ENCODE assay signal across 24 cellular contexts in genomic region chr20:17376031-17376430, GRCh38.
"Had no signal": no experiment of that assay in that cellular context is flagged by ENCODE, and none has a peak within 500 bp of the region (broad histone marks: within the 10 kb centered on the region; RNA-seq: fewer than 3 reads in every experiment).

No MANE protein-coding gene starts in this region.

- H3K36me3 ChIP-seq: esophagus squamous epithelium, gastrocnemius medialis, heart right ventricle, left lung, lower lobe of right lung had no signal

- H3K27me3 ChIP-seq: dorsolateral prefrontal cortex, esophagus squamous epithelium, gastrocnemius medialis, left lung had no signal

- H3K4me3 ChIP-seq: coronary artery, dorsolateral prefrontal cortex, esophagus squamous epithelium, gastrocnemius medialis, heart right ventricle, left lung, lower lobe of right lung, mucosa of descending colon had no signal

- H3K9me3 ChIP-seq: esophagus squamous epithelium, gastrocnemius medialis, heart right ventricle, left lung, lower lobe of right lung, mucosa of descending colon had no signal

- ATAC-seq: gastrocnemius medialis, heart right ventricle, left cardiac atrium, left lung, left ventricle myocardium superior, lower lobe of right lung, mucosa of descending colon had no signal

- DNase-seq: dermis blood vessel endothelial cell; dorsolateral prefrontal cortex; effector CD4-positive, alpha-beta T cell; effector memory CD4-positive, alpha-beta T cell; esophagus squamous epithelium; foreskin fibroblast; foreskin melanocyte; gastrocnemius medialis; glutamatergic neuron; head of caudate nucleus; heart right ventricle; hippocampal formation; left cardiac atrium; left lung; left ventricle myocardium superior; lower lobe of right lung; mesenchymal stem cell; mucosa of descending colon; naive B cell had no signal

- H3K27ac ChIP-seq: coronary artery, dorsolateral prefrontal cortex, esophagus squamous epithelium, gastrocnemius medialis, heart right ventricle, left lung, lower lobe of right lung had no signal

- FAIRE-seq: colon, endothelial cell of umbilical vein, islet of Langerhans, keratinocyte had no signal

- H3K4me1 ChIP-seq: esophagus squamous epithelium, gastrocnemius medialis, heart right ventricle, left lung, lower lobe of right lung had no signal
